8 cellular contexts compared by ENCODE assay signal in genomic region chr9:133534346-133535284, GRCh38. TPM values are rescaled to one million over a fixed set of nuclear protein-coding genes. Genes with fewer than 3 reads are reported as not detected.
DNase-seq lines count a peak whose midpoint lies in the region; ATAC-seq and TF ChIP-seq lines count a peak whose summit lies in the region.

TSS of gene ADAMTSL2 (plus strand) at chr9:133534704. CDS start at chr9:133536713, 2,009 bp downstream.

- H3K27me3 ChIP-seq in prostate gland (replicated peaks; ENCODE audit: insufficient read depth) (no peaks in the 10 kb centered on the region), Karpas-422 (ENCODE audit: low read length) (no peaks in the 10 kb centered on the region)

- no peaks in the 10 kb centered on the region for H3K9me2 ChIP-seq in Karpas-422 (replicated peaks; ENCODE audit: insufficient read depth, low read length)

- no peak for TF ChIP-seq POLR2A in prostate gland (IDR thresholded peaks at IDR 0.05)

- no peak within 1 kb of the TSS for H3K9ac ChIP-seq in Karpas-422 (ENCODE audit: low read length)

- WGBS in prostate gland, result 3% methylated on average over 40 of the region's 70 CpGs

- H2AFZ ChIP-seq in Karpas-422 (ENCODE audit: low read length), result no peak within 1 kb of the TSS

- DNase-seq in DMS 273 (lab: John Stamatoyannopoulos, UW; ENCODE audit: unreplicated experiment) (peak; percentile 95), NCI-H1694 (lab: John Stamatoyannopoulos, UW) (peak; percentile 24), left cardiac atrium (peak; percentile 85), prostate gland (ENCODE audit: low spot score) (peak; percentile 26), SIG-M5 treated with dmso at 0.1 percent for 504 hours (lab: John Stamatoyannopoulos, UW; ENCODE audit: unreplicated experiment) (no peak), NCI-H526 treated with DMSO at 0.1 percent for 48 hours (lab: John Stamatoyannopoulos, UW) (no peak), Karpas-422 (no peak)
- peak; percentile 16 for DNase-seq in activated naive CD4-positive, alpha-beta T cell treated with Interleukin-2 at 50 U/mL for 16 hours

- H3K9me3 ChIP-seq in prostate gland (no peaks in the 10 kb centered on the region), Karpas-422 (ENCODE audit: low read length) (no peaks in the 10 kb centered on the region)

- H4K20me1 ChIP-seq in Karpas-422 (ENCODE audit: insufficient read depth, low read depth, low read length), result no peaks in the 10 kb centered on the region

- no peaks in the 10 kb centered on the region for H3K36me3 ChIP-seq in prostate gland
- H3K36me3 ChIP-seq in Karpas-422 (ENCODE audit: insufficient read depth, low read length), result no peaks in the 10 kb centered on the region

- H3K4me2 ChIP-seq in Karpas-422 (ENCODE audit: low read depth, low read length, poor library complexity, severe bottlenecking), result no peak within 1 kb of the TSS

- intact Hi-C loops in left cardiac atrium (cut with DNase I), result loop anchor here (5.0 kb wide), 2 partner anchors 48 to 193 kb away; no protein-coding TSS in a partner anchor
- intact Hi-C loops in prostate gland (cut with DNase I), result no loop called here

- H3K4me1 ChIP-seq in prostate gland (replicated peaks), result peaks cover 6% of the 10 kb centered on the region
- H3K4me1 ChIP-seq in Karpas-422 (ENCODE audit: low read length), result no peaks in the 10 kb centered on the region

- no peaks in the 10 kb centered on the region for H3K79me2 ChIP-seq in Karpas-422 (ENCODE audit: low read length)

- TF ChIP-seq CTCF in prostate gland (IDR thresholded peaks at IDR 0.05), result no peak

- peak; percentile 84 to 86 for ATAC-seq in left cardiac atrium

- H3K27ac ChIP-seq in prostate gland, result no peak within 1 kb of the TSS
- no peak within 1 kb of the TSS for H3K27ac ChIP-seq in Karpas-422 (ENCODE audit: low read length)

- H3K4me3 ChIP-seq in prostate gland (peak within 1 kb of the TSS; percentile 14 to 27), Karpas-422 (ENCODE audit: low read length) (no peak within 1 kb of the TSS)

RNA-seq across cellular contexts. Expression of gene ADAMTSL2, which starts in this region (rescaled TPM):
- 10 to 100 TPM; 13.9 to 16.7 TPM for total RNA-seq in left cardiac atrium
- total RNA-seq in prostate gland, result 10 to 100 TPM in 1 of 2 donors, 1 to 10 TPM in 1; 1.6 to 11.6 TPM
- not detected in 2 replicates for total RNA-seq in Karpas-422 (2014; rRNA removed; shearing (Covaris generic); ENCODE audit: low replicate concordance)

Comparison
In these comparisons a context has a peak if more than half of its experiments do, and no peak if none do; other contexts are left out.
1. DNase-seq: peak in DMS 273 (single experiment), NCI-H1694 (single experiment), activated naive CD4-positive, alpha-beta T cell treated with Interleukin-2 at 50 U/mL for 16 hours (single experiment), left cardiac atrium (single experiment) and prostate gland (single experiment); none in SIG-M5 treated with dmso at 0.1 percent for 504 hours (single experiment), NCI-H526 treated with DMSO at 0.1 percent for 48 hours (single experiment) and Karpas-422 (single experiment).